Comparison of ENCODE assay signal across 1 cellular context in the genomic region with DNA sequence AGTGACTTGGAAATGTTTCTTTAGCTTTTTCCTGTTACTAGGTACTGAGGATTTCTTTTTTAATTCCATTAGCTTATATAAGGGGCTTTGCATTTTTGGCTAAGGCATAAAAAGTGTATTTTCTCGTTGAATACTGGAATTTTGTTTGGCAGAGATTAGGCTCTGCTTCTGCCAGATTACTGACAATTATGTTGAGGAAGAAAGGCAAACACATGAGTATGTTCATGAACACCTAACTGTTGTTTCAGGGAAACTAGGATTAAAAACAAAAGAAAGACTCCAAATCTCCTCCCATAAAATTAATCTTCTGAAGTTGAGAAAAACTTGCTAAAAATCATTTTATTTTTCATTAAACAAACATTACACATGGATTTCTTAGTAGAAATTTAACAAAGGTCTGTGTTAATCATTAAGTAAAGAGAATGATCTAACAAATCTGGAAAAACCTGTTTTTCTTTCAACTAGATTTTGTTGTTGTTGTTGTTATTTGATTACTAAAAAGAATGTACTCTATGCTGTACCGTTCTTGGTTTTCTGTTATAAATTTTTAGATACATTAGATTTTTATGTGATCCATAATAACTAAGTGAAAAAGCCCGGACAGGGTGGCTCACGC.
TF ChIP-seq lines count a peak whose summit lies in the region.

No MANE protein-coding gene starts in this region.

TF ChIP-seq in A549, 52 proteins besides CTCF, POLR2A, EP300 and RAD21 (continued from another document):
- no peak for TF ChIP-seq SMC3 (IDR thresholded peaks at IDR 0.05)
- TF ChIP-seq, protein P1, sequence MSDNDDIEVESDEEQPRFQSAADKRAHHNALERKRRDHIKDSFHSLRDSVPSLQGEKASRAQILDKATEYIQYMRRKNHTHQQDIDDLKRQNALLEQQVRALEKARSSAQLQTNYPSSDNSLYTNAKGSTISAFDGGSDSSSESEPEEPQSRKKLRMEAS (IDR thresholded peaks at IDR 0.05): no peak
